In the genomic region with DNA sequence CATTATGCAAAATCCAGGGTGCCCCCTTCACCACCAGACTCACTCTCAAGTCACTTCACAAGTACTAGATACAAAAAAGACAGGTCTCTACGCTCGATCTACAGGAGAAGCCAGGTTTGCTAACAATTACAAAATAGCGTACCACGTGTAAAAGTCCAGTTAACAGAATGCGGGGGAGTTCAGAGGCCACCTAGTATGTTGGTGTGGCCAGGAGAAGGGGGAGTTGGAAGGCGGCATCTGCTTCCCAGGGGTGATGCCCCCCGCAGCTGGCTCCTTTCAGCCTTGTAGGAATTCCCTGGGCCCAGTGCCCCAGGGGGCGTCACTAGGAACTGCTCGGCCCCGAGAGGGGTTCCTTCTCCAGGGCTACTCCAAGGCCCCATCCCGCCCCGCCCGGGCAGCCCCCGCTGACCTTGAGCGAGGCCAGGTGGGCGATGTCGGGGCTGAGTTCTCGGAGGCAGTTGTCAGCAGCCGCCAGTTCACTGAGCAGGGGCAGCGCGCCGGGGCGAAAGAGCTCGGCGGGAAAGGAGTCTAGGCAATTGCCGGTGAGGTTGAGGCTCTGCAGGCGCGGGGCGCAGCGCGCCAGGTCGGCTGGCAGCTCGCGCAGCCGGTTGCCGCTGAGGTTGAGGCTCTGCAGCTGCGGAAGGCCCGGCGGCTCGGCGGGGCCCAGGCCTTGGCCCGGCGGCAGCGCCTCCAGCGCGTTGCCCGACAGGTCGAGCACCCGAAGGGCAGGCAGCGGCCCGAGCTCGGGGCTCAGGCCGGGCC, we compare ENCODE assay signal across 8 cellular contexts. TPM values are rescaled to one million over a fixed set of nuclear protein-coding genes. Genes with fewer than 3 reads are reported as not detected.
DNase-seq lines count a peak whose midpoint lies in the region; ATAC-seq and TF ChIP-seq lines count a peak whose summit lies in the region.

No MANE protein-coding gene starts in this region.

- H4K20me1 ChIP-seq in hepatocyte (ENCODE audit: insufficient read depth, poor library complexity, severe bottlenecking) = peaks cover 42% of the 10 kb centered on the region

- POLR2A ChIA-PET in WTC11 (lab: Charles Lee) = interaction anchor here (0.5 to 1.4 kb wide), 2 partner anchors 11 to 20 kb away, joined by 3 to 5 read pairs; no protein-coding TSS in a partner anchor

- H2AFZ ChIP-seq in hepatocyte = no peak overlapping the region

- ATAC-seq in HG02852 (IDR thresholded peaks at IDR 0.05; ENCODE audit: unreplicated experiment) (peak; percentile 5), WTC11 (no peak)
- ATAC-seq in stimulated activated naive CD8-positive, alpha-beta T cell treated with anti-CD3 and anti-CD28 coated beads, Interleukin-15, Interleukin-2, amounts not matched to agents 100 U/mL and 50 U/mL, for 24 hours = peak; percentile 7

- TF ChIP-seq CTCF in GM06990 (IDR thresholded peaks at IDR 0.05; ENCODE audit: insufficient read depth, low read length, poor library complexity, severe bottlenecking) (no peak), WTC11 (IDR thresholded peaks at IDR 0.05) (no peak), hepatocyte (IDR thresholded peaks at IDR 0.05; ENCODE audit: poor library complexity) (no peak)

- 8% methylated on average over 30 of the region's 53 CpGs for WGBS in hepatocyte (ENCODE audit: low lambda C conversion rate, missing lambda C conversion rate)

- peaks cover under 1% of the 10 kb centered on the region; the same call in 1 of the 2 replicates for H3K36me3 ChIP-seq in GM06990 (ENCODE audit: control insufficient read depth, insufficient read depth, low read length)
- no peaks in the 10 kb centered on the region for H3K36me3 ChIP-seq in hepatocyte (replicated peaks; ENCODE audit: insufficient read depth, low read depth)

- peaks cover 46% of the 10 kb centered on the region for H3K4me1 Mint-ChIP-seq in WTC11

- peak overlapping the region; percentile 83 for H3K4me3 Mint-ChIP-seq in WTC11

- CTCF ChIA-PET in WTC11 (lab: Charles Lee) = interaction anchor here (0.9 to 4.0 kb wide), 9 partner anchors 8 to 305 kb away, joined by 3 to 25 read pairs (median 7); a partner anchor contains a TSS

- H3K79me2 ChIP-seq in hepatocyte = peaks cover 53% of the 10 kb centered on the region

- peaks cover 7% of the 10 kb centered on the region for H3K36me3 Mint-ChIP-seq in WTC11

- H3K9me3 Mint-ChIP-seq in WTC11 = peaks cover 2% of the 10 kb centered on the region

- H3K27me3 Mint-ChIP-seq in WTC11 (ENCODE audit: low read depth) = peaks cover 2% of the 10 kb centered on the region

- H3K27ac ChIP-seq in hepatocyte = peak overlapping the region; percentile 61

- H3K4me3 ChIP-seq in GM06990 (replicated peaks; ENCODE audit: low read depth, low read length) (peak overlapping the region; percentile 79), hepatocyte (peak overlapping the region; percentile 86)

- H3K4me2 ChIP-seq in hepatocyte = peak overlapping the region; percentile 99

- peaks cover 13% of the 10 kb centered on the region for H3K4me1 ChIP-seq in hepatocyte (ENCODE audit: insufficient read depth)

- H3K27ac Mint-ChIP-seq in WTC11 = peak overlapping the region; percentile 100; the same call in 1 of the 2 replicates

- DNase-seq in GM06990 (ENCODE audit: extremely low read depth, insufficient read length) (no peak), WTC11 (ENCODE audit: low spot score) (no peak), hepatocyte (ENCODE audit: low spot score) (no peak), hippocampal formation (lab: John Stamatoyannopoulos, UW) (no peak), nucleus accumbens (lab: John Stamatoyannopoulos, UW) (no peak), SKM-1 (lab: John Stamatoyannopoulos, UW; ENCODE audit: unreplicated experiment) (no peak)
- DNase-seq in stimulated activated naive CD8-positive, alpha-beta T cell treated with anti-CD3 and anti-CD28 coated beads, Interleukin-15, Interleukin-2, amounts not matched to agents 100 U/mL and 50 U/mL, for 24 hours = peak; percentile 25

- H3K9me2 ChIP-seq in hepatocyte (replicated peaks; ENCODE audit: insufficient read depth) = no peaks in the 10 kb centered on the region

- H3K27me3 ChIP-seq in GM06990 (replicated peaks; ENCODE audit: control insufficient read depth, insufficient read depth, low read length) = no peaks in the 10 kb centered on the region
- no peaks in the 10 kb centered on the region for H3K27me3 ChIP-seq in hepatocyte

- H3K9me3 ChIP-seq in hepatocyte (ENCODE audit: low read depth) = no peaks in the 10 kb centered on the region

TF ChIP-seq in WTC11, 78 proteins besides CTCF, POLR2A, EP300 and RAD21 (continues in another document):
- TF ChIP-seq, protein P1, sequence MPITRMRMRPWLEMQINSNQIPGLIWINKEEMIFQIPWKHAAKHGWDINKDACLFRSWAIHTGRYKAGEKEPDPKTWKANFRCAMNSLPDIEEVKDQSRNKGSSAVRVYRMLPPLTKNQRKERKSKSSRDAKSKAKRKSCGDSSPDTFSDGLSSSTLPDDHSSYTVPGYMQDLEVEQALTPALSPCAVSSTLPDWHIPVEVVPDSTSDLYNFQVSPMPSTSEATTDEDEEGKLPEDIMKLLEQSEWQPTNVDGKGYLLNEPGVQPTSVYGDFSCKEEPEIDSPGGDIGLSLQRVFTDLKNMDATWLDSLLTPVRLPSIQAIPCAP (CRISPR knock-in tag; IDR thresholded peaks at IDR 0.05) = no peak; the same call in 1 of the 2 replicates
- TF ChIP-seq, protein P2, sequence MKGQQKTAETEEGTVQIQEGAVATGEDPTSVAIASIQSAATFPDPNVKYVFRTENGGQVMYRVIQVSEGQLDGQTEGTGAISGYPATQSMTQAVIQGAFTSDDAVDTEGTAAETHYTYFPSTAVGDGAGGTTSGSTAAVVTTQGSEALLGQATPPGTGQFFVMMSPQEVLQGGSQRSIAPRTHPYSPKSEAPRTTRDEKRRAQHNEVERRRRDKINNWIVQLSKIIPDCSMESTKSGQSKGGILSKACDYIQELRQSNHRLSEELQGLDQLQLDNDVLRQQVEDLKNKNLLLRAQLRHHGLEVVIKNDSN (CRISPR knock-in tag; IDR thresholded peaks at IDR 0.05) = no peak
- TF ChIP-seq ZNF671 (CRISPR knock-in tag; IDR thresholded peaks at IDR 0.05) (no peak), TEAD4 (CRISPR knock-in tag; IDR thresholded peaks at IDR 0.05) (no peak), NR3C1 (CRISPR knock-in tag; conservative IDR thresholded peaks at IDR 0.05; ENCODE audit: low read depth) (no peak), CREB1 (CRISPR knock-in tag; IDR thresholded peaks at IDR 0.05) (no peak), SMAD4 (CRISPR knock-in tag; IDR thresholded peaks at IDR 0.05) (no peak), RORB (CRISPR knock-in tag; IDR thresholded peaks at IDR 0.05) (no peak), NR2C2 (CRISPR knock-in tag; IDR thresholded peaks at IDR 0.05) (no peak)
- TF ChIP-seq, protein P3, sequence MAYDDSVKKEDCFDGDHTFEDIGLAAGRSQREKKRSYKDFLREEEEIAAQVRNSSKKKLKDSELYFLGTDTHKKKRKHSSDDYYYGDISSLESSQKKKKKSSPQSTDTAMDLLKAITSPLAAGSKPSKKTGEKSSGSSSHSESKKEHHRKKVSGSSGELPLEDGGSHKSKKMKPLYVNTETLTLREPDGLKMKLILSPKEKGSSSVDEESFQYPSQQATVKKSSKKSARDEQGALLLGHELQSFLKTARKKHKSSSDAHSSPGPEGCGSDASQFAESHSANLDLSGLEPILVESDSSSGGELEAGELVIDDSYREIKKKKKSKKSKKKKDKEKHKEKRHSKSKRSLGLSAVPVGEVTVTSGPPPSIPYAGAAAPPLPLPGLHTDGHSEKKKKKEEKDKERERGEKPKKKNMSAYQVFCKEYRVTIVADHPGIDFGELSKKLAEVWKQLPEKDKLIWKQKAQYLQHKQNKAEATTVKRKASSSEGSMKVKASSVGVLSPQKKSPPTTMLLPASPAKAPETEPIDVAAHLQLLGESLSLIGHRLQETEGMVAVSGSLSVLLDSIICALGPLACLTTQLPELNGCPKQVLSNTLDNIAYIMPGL (CRISPR knock-in tag; IDR thresholded peaks at IDR 0.05) = no peak
- TF ChIP-seq, protein P4, sequence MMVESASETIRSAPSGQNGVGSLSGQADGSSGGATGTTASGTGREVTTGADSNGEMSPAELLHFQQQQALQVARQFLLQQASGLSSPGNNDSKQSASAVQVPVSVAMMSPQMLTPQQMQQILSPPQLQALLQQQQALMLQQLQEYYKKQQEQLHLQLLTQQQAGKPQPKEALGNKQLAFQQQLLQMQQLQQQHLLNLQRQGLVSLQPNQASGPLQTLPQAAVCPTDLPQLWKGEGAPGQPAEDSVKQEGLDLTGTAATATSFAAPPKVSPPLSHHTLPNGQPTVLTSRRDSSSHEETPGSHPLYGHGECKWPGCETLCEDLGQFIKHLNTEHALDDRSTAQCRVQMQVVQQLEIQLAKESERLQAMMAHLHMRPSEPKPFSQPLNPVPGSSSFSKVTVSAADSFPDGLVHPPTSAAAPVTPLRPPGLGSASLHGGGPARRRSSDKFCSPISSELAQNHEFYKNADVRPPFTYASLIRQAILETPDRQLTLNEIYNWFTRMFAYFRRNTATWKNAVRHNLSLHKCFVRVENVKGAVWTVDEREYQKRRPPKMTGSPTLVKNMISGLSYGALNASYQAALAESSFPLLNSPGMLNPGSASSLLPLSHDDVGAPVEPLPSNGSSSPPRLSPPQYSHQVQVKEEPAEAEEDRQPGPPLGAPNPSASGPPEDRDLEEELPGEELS (CRISPR knock-in tag; IDR thresholded peaks at IDR 0.05) = peak; percentile 57; the same call in 1 of the 2 replicates
- TF ChIP-seq, protein P5, sequence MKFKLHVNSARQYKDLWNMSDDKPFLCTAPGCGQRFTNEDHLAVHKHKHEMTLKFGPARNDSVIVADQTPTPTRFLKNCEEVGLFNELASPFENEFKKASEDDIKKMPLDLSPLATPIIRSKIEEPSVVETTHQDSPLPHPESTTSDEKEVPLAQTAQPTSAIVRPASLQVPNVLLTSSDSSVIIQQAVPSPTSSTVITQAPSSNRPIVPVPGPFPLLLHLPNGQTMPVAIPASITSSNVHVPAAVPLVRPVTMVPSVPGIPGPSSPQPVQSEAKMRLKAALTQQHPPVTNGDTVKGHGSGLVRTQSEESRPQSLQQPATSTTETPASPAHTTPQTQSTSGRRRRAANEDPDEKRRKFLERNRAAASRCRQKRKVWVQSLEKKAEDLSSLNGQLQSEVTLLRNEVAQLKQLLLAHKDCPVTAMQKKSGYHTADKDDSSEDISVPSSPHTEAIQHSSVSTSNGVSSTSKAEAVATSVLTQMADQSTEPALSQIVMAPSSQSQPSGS (CRISPR knock-in tag; IDR thresholded peaks at IDR 0.05; ENCODE audit: borderline replicate concordance, low read depth) = no peak

RNA-seq across cellular contexts. Expression of a gene that starts 0.7 kb away (rescaled TPM):
- total RNA-seq in WTC11 (2021) (70.6 to 92.4 TPM (median 71.0 TPM) in 3 replicates), hepatocyte (27.3 and 36.2 TPM in 2 replicates)
- 37.4 and 38.8 TPM in 2 replicates for polyA plus RNA-seq in hepatocyte

RNA-seq across cellular contexts. Expression of a gene that starts 23.1 kb away (rescaled TPM):
- total RNA-seq in WTC11 (2021) (10.2 to 11.1 TPM (median 10.3 TPM) in 3 replicates), hepatocyte (21.0 and 33.6 TPM in 2 replicates)
- 116 and 118 TPM in 2 replicates for polyA plus RNA-seq in hepatocyte

RNA-seq across cellular contexts. Expression of a gene that starts 43.4 kb away (rescaled TPM):
- total RNA-seq in WTC11 (2021) (0.13 to 0.25 TPM (median 0.23 TPM) in 3 replicates), hepatocyte (0.17 and 0.72 TPM in 2 replicates)
- polyA plus RNA-seq in hepatocyte = 0.59 and 0.73 TPM in 2 replicates
